ENCODE assay signal across 8 cellular contexts in genomic region chr3:39383190-39383912, GRCh38. TPM values are rescaled to one million over a fixed set of nuclear protein-coding genes. Genes with fewer than 3 reads are reported as not detected.
DNase-seq lines count a peak whose midpoint lies in the region; ATAC-seq and TF ChIP-seq lines count a peak whose summit lies in the region.

Gene SLC25A38 (plus strand): TSS chr3:39383370. CDS start chr3:39383725, 355 bp downstream.

- TF ChIP-seq POLR2A in thyroid gland (IDR thresholded peaks at IDR 0.05): peak in 1 of 2 donors; percentile 66

- peaks cover 16% of the 10 kb centered on the region for H3K4me1 ChIP-seq in GM23248 (ENCODE audit: insufficient read depth)
- H3K4me1 ChIP-seq in thyroid gland: peaks cover 23 to 29% of the 10 kb centered on the region in 2 donors

- peak within 1 kb of the TSS; percentile 94 for H3K4me2 ChIP-seq in GM23248 (ENCODE audit: unreplicated experiment)

- H3K27ac ChIP-seq in GM23248: peak within 1 kb of the TSS; percentile 96
- H3K27ac ChIP-seq in thyroid gland: peak within 1 kb of the TSS; percentile 91

- H3K27me3 ChIP-seq in GM23248 (replicated peaks; ENCODE audit: insufficient read depth) (no peaks in the 10 kb centered on the region), thyroid gland (no peaks in the 10 kb centered on the region)

- H3K9me2 ChIP-seq in GM23248 (ENCODE audit: insufficient read depth): no peaks in the 10 kb centered on the region

- peak; percentile 84 for ATAC-seq in omental fat pad (ENCODE audit: low FRiP score)

- intact Hi-C loops in thyroid gland (cut with DNase I): loop anchor here (10.0 kb wide), 1 partner anchor 199 kb away; no protein-coding TSS in a partner anchor

- H3K4me3 ChIP-seq in GM23248: peak within 1 kb of the TSS; percentile 93
- H3K4me3 ChIP-seq in thyroid gland (replicated peaks in 1 of 3): peak within 1 kb of the TSS; percentile 49 to 74 (median 73)

- H3K9me3 ChIP-seq in GM23248 (ENCODE audit: low read depth) (no peaks in the 10 kb centered on the region), thyroid gland (no peaks in the 10 kb centered on the region)

- DNase-seq in EL (peak; percentile 85), GM23248 (peak; percentile 97), LoVo (ENCODE audit: low spot score) (peak; percentile 87), activated T-helper 1 cell treated with Interleukin-2 at 50 U/mL for 16 hours (ENCODE audit: low read depth) (peak; percentile 63), foreskin melanocyte (peak; percentile 78), omental fat pad (ENCODE audit: low spot score) (peak; percentile 46), thyroid gland (peak; percentile 82 to 84), NCI-H2196 treated with DMSO at 0.1 percent for 48 hours (lab: John Stamatoyannopoulos, UW; ENCODE audit: unreplicated experiment) (no peak)

- peak within 1 kb of the TSS; percentile 93 for H2AFZ ChIP-seq in GM23248

- no peak for TF ChIP-seq CTCF in omental fat pad (IDR thresholded peaks at IDR 0.05)
- peak in 3 of 6 experiments; percentile 27 to 32 (median 29) for TF ChIP-seq CTCF in thyroid gland (IDR thresholded peaks at IDR 0.05)

- H3F3A ChIP-seq in GM23248 (ENCODE audit: insufficient read depth): no peaks in the 10 kb centered on the region

- H4K20me1 ChIP-seq in GM23248 (ENCODE audit: insufficient read depth): no peaks in the 10 kb centered on the region

- H3K36me3 ChIP-seq in GM23248 (ENCODE audit: low read depth): no peaks in the 10 kb centered on the region
- no peaks in the 10 kb centered on the region for H3K36me3 ChIP-seq in thyroid gland

- H3K79me2 ChIP-seq in GM23248 (ENCODE audit: insufficient read depth): peaks cover 41% of the 10 kb centered on the region

- peak within 1 kb of the TSS; percentile 97 for H3K9ac ChIP-seq in GM23248

- WGBS in GM23248 (ENCODE audit: low coverage in 1 of 2, low lambda C conversion rate in 2 of 2, missing lambda C conversion rate in 2 of 2), 2 experiments: 1% methylated on average over 54 to 57 of the region's 63 CpGs
- 0 to 1% methylated on average over 24 to 57 of the region's 63 CpGs for WGBS in thyroid gland, 2 donors

- in situ Hi-C loops in GM23248 (cut with MboI): no loop called here

RNA-seq across cellular contexts. Expression of gene SLC25A38, which starts in this region (rescaled TPM):
- total RNA-seq in GM23248 (2014; rRNA removed; shearing (Covaris generic)): 28.2 and 40.1 TPM in 2 replicates
- polyA plus RNA-seq in GM23248 (2016; fragmentation: Nextera tagmentation; extraction: Ambion mirVana): 23.3 and 23.9 TPM in 2 replicates
- 10 to 100 TPM; 18.8 to 25.7 (median 22.8) TPM for total RNA-seq in omental fat pad
- total RNA-seq in thyroid gland: 10 to 100 TPM; 45.6 to 71.6 (median 54.9) TPM
